In genomic region chr17:57749701-57750100, GRCh38 we compare ENCODE assay signal across 25 cellular contexts. TPM values are rescaled to one million over a fixed set of nuclear protein-coding genes. Genes with fewer than 3 reads are reported as not detected.
DNase-seq lines count a peak whose midpoint lies in the region; ATAC-seq, FAIRE-seq and TF ChIP-seq lines count a peak whose summit lies in the region.
"Had no signal": no experiment of that assay in that cellular context is flagged by ENCODE, and none has a peak within 500 bp of the region (broad histone marks: within the 10 kb centered on the region; RNA-seq: fewer than 3 reads in every experiment).

No MANE protein-coding gene starts in this region.

- H3K56ac ChIP-seq in mesendoderm (ENCODE audit: low read length), result peak overlapping the region; percentile 87

- peak overlapping the region; percentile 87 for H3K23ac ChIP-seq in mesendoderm (ENCODE audit: low read length)

- H4K20me1 ChIP-seq in Karpas-422 (ENCODE audit: insufficient read depth, low read depth, low read length), result no peaks in the 10 kb centered on the region

- no peaks in the 10 kb centered on the region for H3K9me2 ChIP-seq in Karpas-422 (replicated peaks; ENCODE audit: insufficient read depth, low read length)

- peak overlapping the region; percentile 49 for H3K4ac ChIP-seq in mesendoderm (ENCODE audit: low read depth, low read length)

- H3K36me3 Mint-ChIP-seq in activated naive CD8-positive, alpha-beta T cell treated with anti-CD3 and anti-CD28 coated beads, Interleukin-2, amount 10 ng/mL, durations not matched to agents 7 days and 5 days, result peaks cover 2% of the 10 kb centered on the region
- H3K36me3 Mint-ChIP-seq in activated naive CD8-positive, alpha-beta T cell treated with anti-CD3 and anti-CD28 coated beads, Interleukin-2, amount 50 U/mL, for 24 hours (ENCODE audit: low read depth), result no peaks in the 10 kb centered on the region
- peaks cover 5% of the 10 kb centered on the region for H3K36me3 Mint-ChIP-seq in T-helper 17 cell (ENCODE audit: low read depth)
- no peaks in the 10 kb centered on the region for H3K36me3 Mint-ChIP-seq in stimulated activated effector memory CD8-positive, alpha-beta T cell treated with anti-CD3 and anti-CD28 coated beads, Interleukin-12 subunit alpha, Interleukin-12 subunit beta, amount 100 ng/mL, for 72 hours
- H3K36me3 Mint-ChIP-seq: CD8-positive, alpha-beta T cell had no signal

- no peaks in the 10 kb centered on the region for H3K79me1 ChIP-seq in mesendoderm (ENCODE audit: low read length)

- H3K79me2 ChIP-seq in mesendoderm (ENCODE audit: control insufficient read depth, insufficient read depth, low read length) (no peaks in the 10 kb centered on the region), Karpas-422 (ENCODE audit: low read length) (no peaks in the 10 kb centered on the region)

- H3K4me2 ChIP-seq in mesendoderm (ENCODE audit: low read length), result no peak overlapping the region
- no peak overlapping the region for H3K4me2 ChIP-seq in Karpas-422 (ENCODE audit: low read depth, low read length, poor library complexity, severe bottlenecking)

- no peaks in the 10 kb centered on the region for H3K9me3 ChIP-seq in T-helper 17 cell (ENCODE audit: control insufficient read depth, low read length, poor library complexity, severe bottlenecking)
- H3K9me3 ChIP-seq in Karpas-422 (ENCODE audit: low read length), result no peaks in the 10 kb centered on the region
- H3K9me3 ChIP-seq: BE2C had no signal

- peak overlapping the region; percentile 60 for H3K9ac ChIP-seq in mesendoderm (ENCODE audit: low read length)
- H3K9ac ChIP-seq in Karpas-422 (ENCODE audit: low read length), result no peak overlapping the region

- WGBS in mesendoderm (ENCODE audit: extremely low coverage, insufficient coverage, low lambda C conversion rate), result no CpG with 5 or more reads among the region's 3 CpGs

- no peaks in the 10 kb centered on the region for H3K9me3 Mint-ChIP-seq in activated naive CD8-positive, alpha-beta T cell treated with anti-CD3 and anti-CD28 coated beads, Interleukin-2, amount 10 ng/mL, durations not matched to agents 7 days and 5 days
- no peaks in the 10 kb centered on the region for H3K9me3 Mint-ChIP-seq in activated naive CD8-positive, alpha-beta T cell treated with anti-CD3 and anti-CD28 coated beads, Interleukin-2, amount 50 U/mL, for 24 hours
- no peaks in the 10 kb centered on the region for H3K9me3 Mint-ChIP-seq in stimulated activated effector memory CD8-positive, alpha-beta T cell treated with anti-CD3 and anti-CD28 coated beads, Interleukin-12 subunit alpha, Interleukin-12 subunit beta, amount 100 ng/mL, for 72 hours
- H3K9me3 Mint-ChIP-seq: CD8-positive, alpha-beta T cell; HFFc6 had no signal

- H3K18ac ChIP-seq in mesendoderm (ENCODE audit: low read length), result no peak overlapping the region

- no peak overlapping the region for H2AFZ ChIP-seq in Karpas-422 (ENCODE audit: low read length)

- no peak overlapping the region for H4K8ac ChIP-seq in mesendoderm (ENCODE audit: low read depth, low read length)

- no peaks in the 10 kb centered on the region for H3K36me3 ChIP-seq in mesendoderm (ENCODE audit: control insufficient read depth, insufficient read depth, low read length)
- H3K36me3 ChIP-seq in Karpas-422 (ENCODE audit: insufficient read depth, low read length), result no peaks in the 10 kb centered on the region
- H3K36me3 ChIP-seq: BE2C had no signal

- peak overlapping the region; percentile 99 for H2BK5ac ChIP-seq in mesendoderm (ENCODE audit: low read length)

- H3K4me3 Mint-ChIP-seq in activated naive CD8-positive, alpha-beta T cell treated with anti-CD3 and anti-CD28 coated beads, Interleukin-2, amount 10 ng/mL, durations not matched to agents 7 days and 5 days, result peak overlapping the region; percentile 46
- no peak overlapping the region for H3K4me3 Mint-ChIP-seq in activated naive CD8-positive, alpha-beta T cell treated with anti-CD3 and anti-CD28 coated beads, Interleukin-2, amount 50 U/mL, for 24 hours
- no peak overlapping the region for H3K4me3 Mint-ChIP-seq in T-helper 17 cell
- no peak overlapping the region for H3K4me3 Mint-ChIP-seq in stimulated activated effector memory CD8-positive, alpha-beta T cell treated with anti-CD3 and anti-CD28 coated beads, Interleukin-12 subunit alpha, Interleukin-12 subunit beta, amount 100 ng/mL, for 72 hours
- H3K4me3 Mint-ChIP-seq: CD8-positive, alpha-beta T cell; HFFc6 had no signal

- H2BK120ac ChIP-seq in mesendoderm (ENCODE audit: low read depth, low read length), result peak overlapping the region; percentile 14

- no peak overlapping the region for H2BK15ac ChIP-seq in mesendoderm (replicated peaks; ENCODE audit: low read depth)

- no peak for TF ChIP-seq CTCF in D721Med (IDR thresholded peaks at IDR 0.05; ENCODE audit: insufficient read depth, missing control alignments)

- no peak for ATAC-seq in activated naive CD8-positive, alpha-beta T cell treated with anti-CD3 and anti-CD28 coated beads, Interleukin-2, amount 10 ng/mL, durations not matched to agents 7 days and 5 days (ENCODE audit: low read depth)
- ATAC-seq in activated naive CD8-positive, alpha-beta T cell treated with anti-CD3 and anti-CD28 coated beads, Interleukin-2, amount 50 U/mL, for 24 hours, result no peak
- ATAC-seq in T-helper 17 cell, result no peak
- ATAC-seq in stimulated activated effector memory CD8-positive, alpha-beta T cell treated with anti-CD3 and anti-CD28 coated beads, Interleukin-12 subunit alpha, Interleukin-12 subunit beta, amount 100 ng/mL, for 72 hours, result no peak
- ATAC-seq: CD8-positive, alpha-beta T cell had no signal

- peak overlapping the region; percentile 63 for H2AK5ac ChIP-seq in mesendoderm (ENCODE audit: low read length)

- H4K5ac ChIP-seq in mesendoderm (ENCODE audit: low read length), result no peak overlapping the region

- DNase-seq in activated naive CD8-positive, alpha-beta T cell treated with anti-CD3 and anti-CD28 coated beads, Interleukin-2, amount 10 ng/mL, durations not matched to agents 7 days and 5 days, result no peak
- DNase-seq in activated naive CD8-positive, alpha-beta T cell treated with anti-CD3 and anti-CD28 coated beads, Interleukin-2, amount 50 U/mL, for 24 hours, result no peak
- DNase-seq in T-helper 17 cell (no peak), mesendoderm (no peak), Karpas-422 (no peak), NOMO-1 treated with DMSO at 0.1 percent for 48 hours (lab: John Stamatoyannopoulos, UW; ENCODE audit: unreplicated experiment) (no peak), D721Med (ENCODE audit: insufficient read length, low spot score) (no peak)
- DNase-seq in stimulated activated effector memory CD8-positive, alpha-beta T cell treated with anti-CD3 and anti-CD28 coated beads, Interleukin-12 subunit alpha, Interleukin-12 subunit beta, amount 100 ng/mL, for 72 hours (ENCODE audit: low spot score in 2 of 2), result no peak
- DNase-seq: BE2C; CD8-positive, alpha-beta T cell; HFFc6; IMR-90; MM.1S; NCI-H1092; NCI-H1436 treated with DMSO at 0.1 percent for 48 hours; NCI-H2029 treated with DMSO at 0.1 percent for 48 hours; NCI-H2171; NCI-H526 treated with DMSO at 0.1 percent for 48 hours; Right ventricle myocardium superior had no signal

- peak overlapping the region; percentile 87 for H3K27ac ChIP-seq in mesendoderm (ENCODE audit: low read depth, low read length)
- no peak overlapping the region for H3K27ac ChIP-seq in Karpas-422 (ENCODE audit: low read length)
- H3K27ac ChIP-seq: HL-60 had no signal

- H3K4me1 Mint-ChIP-seq in activated naive CD8-positive, alpha-beta T cell treated with anti-CD3 and anti-CD28 coated beads, Interleukin-2, amount 10 ng/mL, durations not matched to agents 7 days and 5 days, result peaks cover 19% of the 10 kb centered on the region
- H3K4me1 Mint-ChIP-seq in activated naive CD8-positive, alpha-beta T cell treated with anti-CD3 and anti-CD28 coated beads, Interleukin-2, amount 50 U/mL, for 24 hours, result peaks cover 4% of the 10 kb centered on the region
- H3K4me1 Mint-ChIP-seq in T-helper 17 cell, result peaks cover 9% of the 10 kb centered on the region
- H3K4me1 Mint-ChIP-seq in stimulated activated effector memory CD8-positive, alpha-beta T cell treated with anti-CD3 and anti-CD28 coated beads, Interleukin-12 subunit alpha, Interleukin-12 subunit beta, amount 100 ng/mL, for 72 hours, result peaks cover 15% of the 10 kb centered on the region

- H3K27me3 ChIP-seq in mesendoderm (ENCODE audit: insufficient read depth, low read length, poor library complexity) (no peaks in the 10 kb centered on the region), Karpas-422 (ENCODE audit: low read length) (no peaks in the 10 kb centered on the region)
- H3K27me3 ChIP-seq: BE2C had no signal

- POLR2A ChIA-PET in activated naive CD8-positive, alpha-beta T cell treated with anti-CD3 and anti-CD28 coated beads, Interleukin-2, amount 10 ng/mL, durations not matched to agents 7 days and 5 days (lab: Charles Lee), result no interaction called here

- H3K4me1 ChIP-seq in mesendoderm (ENCODE audit: control insufficient read depth, low read depth, low read length), result peaks cover 18% of the 10 kb centered on the region
- H3K4me1 ChIP-seq in Karpas-422 (ENCODE audit: low read length), result peaks cover 8% of the 10 kb centered on the region

- H3K4me3 ChIP-seq in mesendoderm (ENCODE audit: low read length), result no peak overlapping the region
- no peak overlapping the region for H3K4me3 ChIP-seq in Karpas-422 (ENCODE audit: low read length)

- no peak for FAIRE-seq in D721Med (lab: Jason Lieb, UNC)
- FAIRE-seq: A204.1, H54, RCC 7860 had no signal

- H3K27ac Mint-ChIP-seq in activated naive CD8-positive, alpha-beta T cell treated with anti-CD3 and anti-CD28 coated beads, Interleukin-2, amount 10 ng/mL, durations not matched to agents 7 days and 5 days, result peak overlapping the region; percentile 73
- H3K27ac Mint-ChIP-seq in activated naive CD8-positive, alpha-beta T cell treated with anti-CD3 and anti-CD28 coated beads, Interleukin-2, amount 50 U/mL, for 24 hours, result no peak overlapping the region
- H3K27ac Mint-ChIP-seq in T-helper 17 cell, result peak overlapping the region; percentile 87
- H3K27ac Mint-ChIP-seq in stimulated activated effector memory CD8-positive, alpha-beta T cell treated with anti-CD3 and anti-CD28 coated beads, Interleukin-12 subunit alpha, Interleukin-12 subunit beta, amount 100 ng/mL, for 72 hours, result peak overlapping the region; percentile 45
- H3K27ac Mint-ChIP-seq: CD8-positive, alpha-beta T cell; HFFc6 had no signal

- H3K27me3 Mint-ChIP-seq in activated naive CD8-positive, alpha-beta T cell treated with anti-CD3 and anti-CD28 coated beads, Interleukin-2, amount 10 ng/mL, durations not matched to agents 7 days and 5 days, result no peaks in the 10 kb centered on the region
- no peaks in the 10 kb centered on the region for H3K27me3 Mint-ChIP-seq in activated naive CD8-positive, alpha-beta T cell treated with anti-CD3 and anti-CD28 coated beads, Interleukin-2, amount 50 U/mL, for 24 hours
- peaks cover 27% of the 10 kb centered on the region for H3K27me3 Mint-ChIP-seq in T-helper 17 cell

RNA-seq across cellular contexts. Expression of gene CCDC182, which starts 4.6 kb away (rescaled TPM):
- not detected for total RNA-seq in activated naive CD8-positive, alpha-beta T cell treated with anti-CD3 and anti-CD28 coated beads, Interleukin-2, amount 10 ng/mL, durations not matched to agents 7 days and 5 days
- total RNA-seq in T-helper 17 cell, result not detected
- 0.10 TPM for polyA plus RNA-seq in mesendoderm (2013, experiment 1 of 2)
- 0.06 TPM for polyA plus RNA-seq in mesendoderm (2013, experiment 2 of 2)
- total RNA-seq in Karpas-422 (2014; rRNA removed; shearing (Covaris generic); ENCODE audit: low replicate concordance), result not detected in 2 replicates
- total RNA-seq: CD8-positive, alpha-beta T cell; G401; HFFc6; HT1080; IMR-90; Right ventricle myocardium superior had no signal
- polyA plus RNA-seq: IMR-90 had no signal
